ENCODE assay signal across 20 cellular contexts in genomic region chr9:95574176-95574575, GRCh38. TPM values are rescaled to one million over a fixed set of nuclear protein-coding genes. Genes with fewer than 3 reads are reported as not detected.
DNase-seq lines count a peak whose midpoint lies in the region; ATAC-seq, FAIRE-seq and TF ChIP-seq lines count a peak whose summit lies in the region.
"Had no signal": no experiment of that assay in that cellular context is flagged by ENCODE, and none has a peak within 500 bp of the region (broad histone marks: within the 10 kb centered on the region; RNA-seq: fewer than 3 reads in every experiment).

No MANE protein-coding gene starts in this region.

- TF ChIP-seq POLR2A in GM12892 (IDR thresholded peaks at IDR 0.05; ENCODE audit: low read depth, low read length) = no peak

- CTCF ChIA-PET in T-cell (lab: Charles Lee) = interaction anchor here in 1 of 2 donors (0.6 kb wide), 1 partner anchor 741 kb away, joined by 14 read pairs; no protein-coding TSS in a partner anchor

- no peak for DNase-seq in activated naive CD4-positive, alpha-beta T cell treated with Interleukin-2 at 50 U/mL for 16 hours
- DNase-seq in T-cell (peak in 22 of 34 experiments; percentile 3 to 46 (median 15)), GM12892 (ENCODE audit: insufficient read length) (no peak), cortex of kidney (lab: John Stamatoyannopoulos, UW) (no peak), NOMO-1 treated with dmso at 0.1 percent for 144 hours (lab: John Stamatoyannopoulos, UW; ENCODE audit: unreplicated experiment) (no peak)
- DNase-seq in stimulated activated naive CD8-positive, alpha-beta T cell treated with anti-CD3 and anti-CD28 coated beads, Interleukin-15, amount 100 ng/mL, for 72 hours = peak in 1 of 2 donors; percentile 36
- DNase-seq: activated CD4-positive, alpha-beta T cell treated with anti-CD3 and anti-CD28 coated beads for 4 hours; activated gamma-delta T cell treated with Interleukin-2 at 50 U/mL for 16 hours; BE2C; EL; heart right ventricle; left cardiac atrium; naive thymus-derived CD4-positive, alpha-beta T cell; NCI-H1048; NCI-H82; retina had no signal

- ATAC-seq in T-cell (replicated peaks in 1 of 4) = no peak
- ATAC-seq in stimulated activated naive CD8-positive, alpha-beta T cell treated with anti-CD3 and anti-CD28 coated beads, Interleukin-15, amount 100 ng/mL, for 72 hours = peak; percentile 42
- ATAC-seq: heart right ventricle; left cardiac atrium; naive thymus-derived CD4-positive, alpha-beta T cell had no signal

- peak; percentile 22; the same call in 1 of the 2 replicates for TF ChIP-seq RAD21 in Ishikawa (IDR thresholded peaks at IDR 0.05; ENCODE audit: low read depth)

- peaks cover 17% of the 10 kb centered on the region for H3K4me1 Mint-ChIP-seq in activated naive CD4-positive, alpha-beta T cell treated with anti-CD3 and anti-CD28 coated beads, Interleukin-2, amount 50 U/mL, for 24 hours
- peaks cover 12 to 13% (median 13%) of the 10 kb centered on the region in 3 donors for H3K4me1 Mint-ChIP-seq in T-cell
- peaks cover 18% of the 10 kb centered on the region for H3K4me1 Mint-ChIP-seq in stimulated activated naive CD8-positive, alpha-beta T cell treated with anti-CD3 and anti-CD28 coated beads, Interleukin-15, amount 100 ng/mL, for 72 hours

- FAIRE-seq in GM12892 (lab: Jason Lieb, UNC) = no peak
- FAIRE-seq: endothelial cell of umbilical vein, H54 had no signal

- H3K27ac Mint-ChIP-seq in activated naive CD4-positive, alpha-beta T cell treated with anti-CD3 and anti-CD28 coated beads, Interleukin-2, amount 50 U/mL, for 24 hours = peak overlapping the region; percentile 46
- H3K27ac Mint-ChIP-seq in T-cell = no peak overlapping the region
- no peak overlapping the region for H3K27ac Mint-ChIP-seq in stimulated activated naive CD8-positive, alpha-beta T cell treated with anti-CD3 and anti-CD28 coated beads, Interleukin-15, amount 100 ng/mL, for 72 hours
- H3K27ac Mint-ChIP-seq: naive thymus-derived CD4-positive, alpha-beta T cell had no signal

- H3K27me3 Mint-ChIP-seq in activated naive CD4-positive, alpha-beta T cell treated with anti-CD3 and anti-CD28 coated beads, Interleukin-2, amount 50 U/mL, for 24 hours = peaks cover 16% of the 10 kb centered on the region
- H3K27me3 Mint-ChIP-seq in T-cell = peaks cover 35 to 36% of the 10 kb centered on the region in 2 donors
- peaks cover 43% of the 10 kb centered on the region for H3K27me3 Mint-ChIP-seq in stimulated activated naive CD8-positive, alpha-beta T cell treated with anti-CD3 and anti-CD28 coated beads, Interleukin-15, amount 100 ng/mL, for 72 hours

- no peak overlapping the region for H3K4me3 Mint-ChIP-seq in activated naive CD4-positive, alpha-beta T cell treated with anti-CD3 and anti-CD28 coated beads, Interleukin-2, amount 50 U/mL, for 24 hours
- H3K4me3 Mint-ChIP-seq in T-cell = no peak overlapping the region
- H3K4me3 Mint-ChIP-seq in stimulated activated naive CD8-positive, alpha-beta T cell treated with anti-CD3 and anti-CD28 coated beads, Interleukin-15, amount 100 ng/mL, for 72 hours = no peak overlapping the region
- H3K4me3 Mint-ChIP-seq: naive thymus-derived CD4-positive, alpha-beta T cell had no signal

- TF ChIP-seq EP300 in Ishikawa (IDR thresholded peaks at IDR 0.05; ENCODE audit: borderline replicate concordance) = no peak

- POLR2A ChIA-PET in T-cell (lab: Charles Lee) = no interaction called here

- H3K36me3 Mint-ChIP-seq in activated naive CD4-positive, alpha-beta T cell treated with anti-CD3 and anti-CD28 coated beads, Interleukin-2, amount 50 U/mL, for 24 hours = no peaks in the 10 kb centered on the region
- no peaks in the 10 kb centered on the region for H3K36me3 Mint-ChIP-seq in T-cell
- H3K36me3 Mint-ChIP-seq: naive thymus-derived CD4-positive, alpha-beta T cell had no signal

- H3K9me3 Mint-ChIP-seq in activated naive CD4-positive, alpha-beta T cell treated with anti-CD3 and anti-CD28 coated beads, Interleukin-2, amount 50 U/mL, for 24 hours = no peaks in the 10 kb centered on the region
- no peaks in the 10 kb centered on the region for H3K9me3 Mint-ChIP-seq in T-cell
- no peaks in the 10 kb centered on the region for H3K9me3 Mint-ChIP-seq in stimulated activated naive CD8-positive, alpha-beta T cell treated with anti-CD3 and anti-CD28 coated beads, Interleukin-15, amount 100 ng/mL, for 72 hours

TF ChIP-seq in Ishikawa, 13 proteins besides CTCF, POLR2A, EP300 and RAD21:
- TF ChIP-seq EGR1 (IDR thresholded peaks at IDR 0.05) = no peak
- TF ChIP-seq TCF12 (IDR thresholded peaks at IDR 0.05; ENCODE audit: low read depth) = no peak
- TF ChIP-seq TEAD4 (IDR thresholded peaks at IDR 0.05) = no peak
- no peak for TF ChIP-seq MAX (IDR thresholded peaks at IDR 0.05)
- no peak for TF ChIP-seq REST (IDR thresholded peaks at IDR 0.05; ENCODE audit: low read depth)
- no peak for TF ChIP-seq NFIC (IDR thresholded peaks at IDR 0.05)
- TF ChIP-seq TAF1 (IDR thresholded peaks at IDR 0.05; ENCODE audit: low read depth) = no peak
- TF ChIP-seq CEBPB (IDR thresholded peaks at IDR 0.05) = no peak
- no peak for TF ChIP-seq ZBTB7A (IDR thresholded peaks at IDR 0.05; ENCODE audit: low read depth)
- no peak for TF ChIP-seq YY1 (IDR thresholded peaks at IDR 0.05; ENCODE audit: low read depth)
- TF ChIP-seq USF1 (IDR thresholded peaks at IDR 0.05) = no peak

RNA-seq across cellular contexts. Expression of gene PTCH1, which starts 57.4 kb away (rescaled TPM):
- total RNA-seq in T-cell = 10 to 100 TPM; 23.4 to 35.5 (median 29.2) TPM
- polyA plus RNA-seq in GM12892 (2012; ENCODE audit: missing spikeins) = 4.6 TPM

Comparison
In these comparisons a context has a peak if more than half of its experiments do, and no peak if none do; other contexts are left out.
1. DNase-seq: peak in T-cell (22 of 34); none in activated naive CD4-positive, alpha-beta T cell treated with Interleukin-2 at 50 U/mL for 16 hours (single experiment), GM12892 (single experiment), cortex of kidney (single experiment) and NOMO-1 treated with dmso at 0.1 percent for 144 hours (single experiment).